Comparison of ENCODE assay signal across 23 cellular contexts in genomic region chr12:4974217-4974616, GRCh38.
A peak's percentile ranks its signal among the peaks of the same experiment; 100 is the strongest.
DNase-seq lines count a peak whose midpoint lies in the region; ATAC-seq, FAIRE-seq and TF ChIP-seq lines count a peak whose summit lies in the region.
"Had no signal": no experiment of that assay in that cellular context is flagged by ENCODE, and none has a peak within 500 bp of the region (broad histone marks: within the 10 kb centered on the region; RNA-seq: fewer than 3 reads in every experiment).

No MANE protein-coding gene starts in this region.

- ATAC-seq in HG02642 (IDR thresholded peaks at IDR 0.05; ENCODE audit: poor library complexity, unreplicated experiment) = no peak
- ATAC-seq: GM23338, SK-N-SH treated with all-trans-retinoic acid at 6 μM for 48 hours had no signal

- H3K4me1 ChIP-seq in effector memory CD4-positive, alpha-beta T cell (ENCODE audit: control insufficient read depth, insufficient read depth, low read length, poor library complexity, severe bottlenecking) = no peaks in the 10 kb centered on the region
- H3K4me1 ChIP-seq: HAP-1 had no signal

- H3K27me3 ChIP-seq in bronchial epithelial cell (ENCODE audit: control insufficient read depth, insufficient read depth, low read length) = no peaks in the 10 kb centered on the region
- no peaks in the 10 kb centered on the region for H3K27me3 ChIP-seq in effector memory CD4-positive, alpha-beta T cell (replicated peaks; ENCODE audit: control insufficient read depth, insufficient read depth, low read length, poor library complexity, severe bottlenecking)

- no peak overlapping the region for H3K27ac ChIP-seq in effector memory CD4-positive, alpha-beta T cell (ENCODE audit: insufficient read depth, low read length, poor library complexity, severe bottlenecking)
- H3K27ac ChIP-seq: C4-2B, HL-60, KMS-11, RWPE1 had no signal

- H3K9me3 ChIP-seq in effector memory CD4-positive, alpha-beta T cell (ENCODE audit: control insufficient read depth, low read length) = no peaks in the 10 kb centered on the region
- H3K9me3 ChIP-seq: HAP-1 had no signal

- peak; percentile 81 for FAIRE-seq in bronchial epithelial cell (lab: Jason Lieb, UNC)
- FAIRE-seq: GM18507 had no signal

- in situ Hi-C loops in G401 (cut with HindIII; ENCODE audit: low sequenced_read_pairs) = no loop called here

- H3K4me3 ChIP-seq in bronchial epithelial cell (ENCODE audit: low read depth, low read length) = no peak overlapping the region
- no peak overlapping the region for H3K4me3 ChIP-seq in effector memory CD4-positive, alpha-beta T cell (ENCODE audit: insufficient read depth, low read depth, low read length, poor library complexity, severe bottlenecking)
- H3K4me3 ChIP-seq: GM23338, HAP-1 had no signal

- peak in 2 of 3 experiments; percentile 14 to 42 for DNase-seq in NCI-H1417 (lab: John Stamatoyannopoulos, UW)
- DNase-seq in NCI-H1417 treated with DMSO at 0.1 percent for 48 hours (lab: John Stamatoyannopoulos, UW) = no peak
- DNase-seq in G401 (ENCODE audit: low spot score) = peak; percentile 92
- peak; percentile 42 for DNase-seq in NCI-H2227 (lab: John Stamatoyannopoulos, UW; ENCODE audit: unreplicated experiment)
- no peak for DNase-seq in bronchial epithelial cell (ENCODE audit: low read depth)
- DNase-seq in NCI-H2171 treated with DMSO at 0.1 percent for 48 hours (lab: John Stamatoyannopoulos, UW) = no peak
- DNase-seq in effector memory CD4-positive, alpha-beta T cell = no peak
- DNase-seq: AML-193; Calu3; CD8-positive, alpha-beta memory T cell; GDM1; NCI-H1436 treated with DMSO at 0.1 percent for 48 hours; NCI-H345; NK-92 treated with Interleukin-12 subunit alpha and Interleukin-12 subunit beta, amount 100 ng/mL, for 24 hours had no signal

- no peak for TF ChIP-seq CTCF in bronchial epithelial cell (IDR thresholded peaks at IDR 0.05; ENCODE audit: insufficient read depth, low read length, severe bottlenecking)

- H3K36me3 ChIP-seq in bronchial epithelial cell (ENCODE audit: control insufficient read depth, insufficient read depth, low read length) = no peaks in the 10 kb centered on the region
- H3K36me3 ChIP-seq in effector memory CD4-positive, alpha-beta T cell (ENCODE audit: control insufficient read depth, insufficient read depth, low read length) = no peaks in the 10 kb centered on the region
- H3K36me3 ChIP-seq: HAP-1 had no signal

Comparison
In these comparisons a context has a peak if more than half of its experiments do, and no peak if none do; other contexts are left out.
1. DNase-seq: peak in NCI-H1417 (2 of 3), G401 (single experiment) and NCI-H2227 (single experiment); none in NCI-H1417 treated with DMSO at 0.1 percent for 48 hours (single experiment), bronchial epithelial cell (single experiment), NCI-H2171 treated with DMSO at 0.1 percent for 48 hours (single experiment) and effector memory CD4-positive, alpha-beta T cell (0 of 3).